In the genomic region with DNA sequence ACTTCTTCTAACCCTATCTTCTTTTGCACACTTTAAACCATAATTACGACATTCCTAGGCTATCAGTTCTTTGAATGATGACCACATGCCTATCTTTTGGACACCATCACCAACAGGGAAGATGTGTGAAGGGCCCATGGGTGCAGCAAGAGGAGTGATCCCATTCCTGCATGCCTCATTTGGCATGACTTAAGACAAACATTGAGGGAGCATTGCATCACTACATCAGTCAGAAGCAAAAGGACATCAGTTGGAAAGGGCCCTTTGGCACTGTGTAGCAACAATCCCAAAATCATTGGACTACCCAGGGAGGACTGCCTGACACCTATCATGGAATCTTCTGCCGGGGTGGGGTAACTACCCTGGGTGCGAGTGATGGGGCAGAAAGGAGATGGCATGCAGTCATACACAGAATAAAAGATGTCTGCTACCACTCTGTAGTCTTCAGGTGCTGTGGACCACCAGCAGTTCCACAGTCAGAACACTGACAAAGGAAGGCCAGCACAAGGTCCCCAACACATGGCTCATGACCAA, we compare ENCODE assay signal across 17 cellular contexts.
"Had no signal": no experiment of that assay in that cellular context is flagged by ENCODE, and none has a peak within 500 bp of the region (broad histone marks: within the 10 kb centered on the region; RNA-seq: fewer than 3 reads in every experiment).

No MANE protein-coding gene starts in this region.

- H3K4me1 Mint-ChIP-seq: stimulated activated naive CD8-positive, alpha-beta T cell treated with anti-CD3 and anti-CD28 coated beads, Interleukin-15, amount 100 ng/mL, for 72 hours had no signal

- H3K4me3 ChIP-seq: esophagus squamous epithelium, heart left ventricle, left lung, psoas muscle, testis had no signal

- H3K36me3 ChIP-seq: brain microvascular endothelial cell, esophagus squamous epithelium, heart left ventricle, left lung had no signal

- H3K4me3 Mint-ChIP-seq: natural killer cell treated with Interleukin-12 subunit alpha and Interleukin-12 subunit beta and Interleukin-15 and Interleukin-18, amount 100 ng/mL, for 72 hours; stimulated activated naive CD8-positive, alpha-beta T cell treated with anti-CD3 and anti-CD28 coated beads, Interleukin-15, amount 100 ng/mL, for 72 hours had no signal

- DNase-seq: activated naive CD4-positive, alpha-beta T cell treated with anti-CD3 and anti-CD28 coated beads, Interleukin-2, amount 50 U/mL, for 16 hours; activated T-cell treated with anti-CD3 and anti-CD28 coated beads, Interleukin-2, amount 50 U/mL, for 1 hour; amygdala; brain microvascular endothelial cell; cerebellar nuclear complex; dermis blood vessel endothelial cell; esophagus squamous epithelium; heart left ventricle; left lung; mesenchymal stem cell; psoas muscle; stimulated activated CD4-positive, alpha-beta T cell treated with anti-CD3 and anti-CD28 coated beads, Interleukin-4, amount 100 ng/mL, for 24 hours; stimulated activated naive CD8-positive, alpha-beta T cell treated with anti-CD3 and anti-CD28 coated beads, Interleukin-15, amount 100 ng/mL, for 72 hours; T-helper 2 cell; testis had no signal

- H3K9me3 Mint-ChIP-seq: natural killer cell treated with Interleukin-12 subunit alpha and Interleukin-12 subunit beta and Interleukin-15 and Interleukin-18, amount 100 ng/mL, for 72 hours had no signal

- H3K27ac Mint-ChIP-seq: natural killer cell treated with Interleukin-12 subunit alpha and Interleukin-12 subunit beta and Interleukin-15 and Interleukin-18, amount 100 ng/mL, for 72 hours; stimulated activated naive CD8-positive, alpha-beta T cell treated with anti-CD3 and anti-CD28 coated beads, Interleukin-15, amount 100 ng/mL, for 72 hours had no signal

- H3K4me1 ChIP-seq: esophagus squamous epithelium, heart left ventricle, left lung, psoas muscle, testis had no signal

- H3K27me3 ChIP-seq: brain microvascular endothelial cell, esophagus squamous epithelium, heart left ventricle, left lung, testis had no signal

- ATAC-seq: activated CD4-positive, CD25-positive, alpha-beta regulatory T cell treated with anti-CD3 and anti-CD28 coated beads, Interleukin-2, amount 50 U/mL, for 24 hours; heart left ventricle; left lung; natural killer cell treated with Interleukin-12 subunit alpha and Interleukin-12 subunit beta and Interleukin-15 and Interleukin-18, amount 100 ng/mL, for 72 hours; psoas muscle; stimulated activated naive CD8-positive, alpha-beta T cell treated with anti-CD3 and anti-CD28 coated beads, Interleukin-15, amount 100 ng/mL, for 72 hours had no signal

- H3K27ac ChIP-seq: brain microvascular endothelial cell, esophagus squamous epithelium, heart left ventricle, left lung, psoas muscle, testis had no signal

- H3K9me3 ChIP-seq: esophagus squamous epithelium, heart left ventricle, left lung, psoas muscle, testis had no signal
